1 cellular context compared by ENCODE assay signal in genomic region chr3:52244061-52244628, GRCh38.
A peak's percentile ranks its signal among the peaks of the same experiment; 100 is the strongest.
TF ChIP-seq lines count a peak whose summit lies in the region.

No MANE protein-coding gene starts in this region.

TF ChIP-seq in GM12878, 131 proteins besides CTCF, POLR2A, EP300 and RAD21 (continued from another document and continues in another):
- no peak for TF ChIP-seq REST (IDR thresholded peaks at IDR 0.05; ENCODE audit: low read depth, low read length)
- no peak for TF ChIP-seq SMAD5 (IDR thresholded peaks at IDR 0.05; ENCODE audit: low read depth)
- TF ChIP-seq BHLHE40 (IDR thresholded peaks at IDR 0.05; ENCODE audit: borderline replicate concordance in 1 of 2, low read depth in 2 of 2, low read length in 1 of 2) = no peak
- no peak for TF ChIP-seq FOS (IDR thresholded peaks at IDR 0.05; ENCODE audit: borderline replicate concordance, extremely low read depth, insufficient read length)
- no peak for TF ChIP-seq NFXL1 (IDR thresholded peaks at IDR 0.05; ENCODE audit: borderline replicate concordance)
- TF ChIP-seq HDAC6 (IDR thresholded peaks at IDR 0.05; ENCODE audit: unreplicated experiment) = no peak
- no peak for TF ChIP-seq RFX5 (IDR thresholded peaks at IDR 0.05; ENCODE audit: low read depth, low read length)
- peak; percentile 33; the same call in 1 of the 2 replicates for TF ChIP-seq POLR2AphosphoS5 (IDR thresholded peaks at IDR 0.05; ENCODE audit: low read length)
- TF ChIP-seq CHD1 (IDR thresholded peaks at IDR 0.05; ENCODE audit: low read depth, low read length) = no peak
- no peak for TF ChIP-seq RUNX3 (IDR thresholded peaks at IDR 0.05; ENCODE audit: low read length)
- peak; percentile 30 for TF ChIP-seq PBX3 (IDR thresholded peaks at IDR 0.05; ENCODE audit: insufficient replicate concordance, low read depth, low read length)
- TF ChIP-seq SREBF1 (IDR thresholded peaks at IDR 0.05; ENCODE audit: low read length) = no peak
- peak; percentile 96 for TF ChIP-seq BCL11A (IDR thresholded peaks at IDR 0.05; ENCODE audit: low read depth, low read length)
- TF ChIP-seq FOXK2 (IDR thresholded peaks at IDR 0.05) = no peak
- TF ChIP-seq JUNB (IDR thresholded peaks at IDR 0.05) = peak; percentile 97
- TF ChIP-seq YY1 (IDR thresholded peaks at IDR 0.05; ENCODE audit: low read depth, low read length) = no peak; the same call in 1 of the 2 replicates
- TF ChIP-seq EED (IDR thresholded peaks at IDR 0.05; ENCODE audit: low read depth) = peak; percentile 99
- TF ChIP-seq ASH2L (IDR thresholded peaks at IDR 0.05; ENCODE audit: borderline replicate concordance, low read depth) = no peak
- no peak for TF ChIP-seq KAT2A (conservative IDR thresholded peaks at IDR 0.05; ENCODE audit: control insufficient read depth, low read depth, low read length)
- TF ChIP-seq TCF3 (IDR thresholded peaks at IDR 0.05; ENCODE audit: borderline replicate concordance, insufficient read depth, low read depth, low read length) = 0 out of 2 replicates have a peak, but pooled peaks have one; percentile 33
- TF ChIP-seq SUPT20H (IDR thresholded peaks at IDR 0.05; ENCODE audit: borderline replicate concordance, control insufficient read depth, low read depth, low read length) = no peak
- no peak for TF ChIP-seq BCLAF1 (IDR thresholded peaks at IDR 0.05)
- peak; percentile 92 for TF ChIP-seq IRF4 (IDR thresholded peaks at IDR 0.05; ENCODE audit: low read depth, low read length)
- TF ChIP-seq NFIC (IDR thresholded peaks at IDR 0.05; ENCODE audit: low read depth, low read length) = no peak
- no peak for TF ChIP-seq IRF3 (IDR thresholded peaks at IDR 0.05)
- no peak for TF ChIP-seq ATF2 (IDR thresholded peaks at IDR 0.05; ENCODE audit: low read length)
- TF ChIP-seq ZZZ3 (IDR thresholded peaks at IDR 0.05; ENCODE audit: control insufficient read depth, insufficient read length, low read depth) = no peak
- no peak for TF ChIP-seq YBX1 (IDR thresholded peaks at IDR 0.05)
- TF ChIP-seq PKNOX1 (IDR thresholded peaks at IDR 0.05) = peak; percentile 40; the same call in 1 of the 2 replicates
- peak in 1 of 2 experiments; percentile 99; a peak in 2 of 4 replicates for TF ChIP-seq ETV6 (conservative IDR thresholded peaks at IDR 0.05 in 1 of 2, IDR thresholded peaks at IDR 0.05 in 1 of 2; ENCODE audit: borderline replicate concordance in 1 of 2, low read depth in 1 of 2)
- TF ChIP-seq IKZF2 (IDR thresholded peaks at IDR 0.05) = peak; percentile 90 to 92
- no peak for TF ChIP-seq NRF1 (conservative IDR thresholded peaks at IDR 0.05; ENCODE audit: low read depth, low read length)
- TF ChIP-seq SREBF2 (IDR thresholded peaks at IDR 0.05; ENCODE audit: low read length) = no peak
- TF ChIP-seq CREB1 (IDR thresholded peaks at IDR 0.05; ENCODE audit: low read depth) = no peak
- no peak for TF ChIP-seq SMARCA5 (IDR thresholded peaks at IDR 0.05)
- TF ChIP-seq TBL1XR1 (IDR thresholded peaks at IDR 0.05; ENCODE audit: low read depth, low read length) = no peak
- TF ChIP-seq USF2 (IDR thresholded peaks at IDR 0.05; ENCODE audit: borderline replicate concordance, low read depth, low read length) = no peak
- no peak for TF ChIP-seq E2F4 (IDR thresholded peaks at IDR 0.05; ENCODE audit: low read depth, low read length)
- no peak for TF ChIP-seq TARDBP (IDR thresholded peaks at IDR 0.05; ENCODE audit: borderline replicate concordance)
- no peak for TF ChIP-seq HDGF (IDR thresholded peaks at IDR 0.05)
- TF ChIP-seq CBFB (IDR thresholded peaks at IDR 0.05; ENCODE audit: low read depth) = peak; percentile 21; the same call in 1 of the 2 replicates
- no peak for TF ChIP-seq SMC3 (IDR thresholded peaks at IDR 0.05; ENCODE audit: borderline replicate concordance, low read length)
- TF ChIP-seq ZNF687 (IDR thresholded peaks at IDR 0.05) = no peak
- no peak for TF ChIP-seq SIX5 (IDR thresholded peaks at IDR 0.05; ENCODE audit: low read depth, low read length, severe bottlenecking)
- TF ChIP-seq KDM1A (IDR thresholded peaks at IDR 0.05; ENCODE audit: borderline replicate concordance) = no peak
- no peak for TF ChIP-seq CBX3 (IDR thresholded peaks at IDR 0.05; ENCODE audit: borderline replicate concordance, low read depth)
- TF ChIP-seq PAX8 (IDR thresholded peaks at IDR 0.05) = no peak
- TF ChIP-seq NFYA (IDR thresholded peaks at IDR 0.05; ENCODE audit: borderline replicate concordance, low read depth, low read length) = no peak
- TF ChIP-seq TAF1 (IDR thresholded peaks at IDR 0.05; ENCODE audit: borderline replicate concordance, low read depth, low read length) = peak; percentile 35; the same call in 1 of the 2 replicates
- TF ChIP-seq MTA2 (IDR thresholded peaks at IDR 0.05; ENCODE audit: low read depth) = peak; percentile 85
- no peak for TF ChIP-seq SUZ12 (IDR thresholded peaks at IDR 0.05; ENCODE audit: unreplicated experiment)
